In the genomic region with DNA sequence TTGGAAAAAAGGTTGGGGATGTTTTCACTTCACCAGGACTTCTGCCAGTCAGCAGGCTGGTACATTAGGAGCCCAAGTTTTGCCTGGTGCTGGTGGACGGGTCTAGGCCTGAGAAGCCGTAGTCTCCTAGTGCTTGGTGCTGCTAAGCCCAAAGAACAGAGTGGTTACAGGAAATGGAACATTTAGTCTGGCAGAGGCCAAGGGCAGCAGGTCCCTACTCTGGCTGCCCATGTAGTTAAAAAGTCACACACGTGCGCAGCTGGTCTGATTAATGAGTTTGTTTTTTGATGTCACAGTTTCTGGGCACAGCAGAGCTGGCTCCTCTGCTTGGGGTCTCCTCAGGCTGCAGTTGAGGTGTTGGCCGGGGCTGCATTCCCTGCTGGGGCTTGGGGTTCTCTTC, we compare ENCODE assay signal across 23 cellular contexts. TPM values are rescaled to one million over a fixed set of nuclear protein-coding genes. Genes with fewer than 3 reads are reported as not detected.
DNase-seq lines count a peak whose midpoint lies in the region; ATAC-seq, FAIRE-seq and TF ChIP-seq lines count a peak whose summit lies in the region.
"Had no signal": no experiment of that assay in that cellular context is flagged by ENCODE, and none has a peak within 500 bp of the region (broad histone marks: within the 10 kb centered on the region; RNA-seq: fewer than 3 reads in every experiment).

No MANE protein-coding gene starts in this region.

- intact Hi-C loops in endothelial cell of umbilical vein (cut with micrococcal nuclease) (no loop called here), tibial artery (cut with DNase I; ENCODE audit: low total_unique reads) (no loop called here)

- no peaks in the 10 kb centered on the region for H3K9me3 ChIP-seq in endothelial cell of umbilical vein (replicated peaks; ENCODE audit: control insufficient read depth, insufficient read depth, low read length)
- H3K9me3 ChIP-seq in tibial artery = no peaks in the 10 kb centered on the region
- H3K9me3 ChIP-seq: esophagus muscularis mucosa had no signal

- no peak for TF ChIP-seq CTCF in RWPE1 (conservative IDR thresholded peaks at IDR 0.05; ENCODE audit: low read depth)
- TF ChIP-seq CTCF in endothelial cell of umbilical vein (IDR thresholded peaks at IDR 0.05; ENCODE audit: extremely low read depth in 1 of 2, insufficient read depth in 1 of 2, low read depth in 1 of 2, low read length in 2 of 2) = no peak
- TF ChIP-seq CTCF in tibial artery (IDR thresholded peaks at IDR 0.05) = no peak

- no peak for ATAC-seq in activated naive CD8-positive, alpha-beta T cell treated with anti-CD3 and anti-CD28 coated beads, Interleukin-2, amount 50 U/mL, for 24 hours
- no peak for ATAC-seq in HG03432 (IDR thresholded peaks at IDR 0.05; ENCODE audit: unreplicated experiment)
- no peak for ATAC-seq in GM19455 (IDR thresholded peaks at IDR 0.05; ENCODE audit: unreplicated experiment)
- no peak for ATAC-seq in GM19023 (IDR thresholded peaks at IDR 0.05; ENCODE audit: unreplicated experiment)
- ATAC-seq: activated T-helper 17 cell treated with anti-CD3 and anti-CD28 coated beads, Interleukin-2, amount 50 U/mL, for 72 hours; left colon had no signal

- no peak for FAIRE-seq in endothelial cell of umbilical vein (lab: Jason Lieb, UNC)

- peaks cover 99% of the 10 kb centered on the region for H3K79me2 ChIP-seq in endothelial cell of umbilical vein (ENCODE audit: control insufficient read depth, insufficient read depth, low read length)

- no peak overlapping the region for H2AFZ ChIP-seq in endothelial cell of umbilical vein (ENCODE audit: low read depth, low read length)

- H3K9me3 Mint-ChIP-seq in activated naive CD8-positive, alpha-beta T cell (ENCODE audit: low read depth) = no peaks in the 10 kb centered on the region
- no peaks in the 10 kb centered on the region for H3K9me3 Mint-ChIP-seq in activated naive CD8-positive, alpha-beta T cell treated with anti-CD3 and anti-CD28 coated beads, Interleukin-2, amount 50 U/mL, for 24 hours
- H3K9me3 Mint-ChIP-seq: activated T-helper 17 cell treated with anti-CD3 and anti-CD28 coated beads, Interleukin-2, amount 50 U/mL, for 72 hours; mesothelial cell of epicardium; neural crest cell; T-helper 2 cell treated with Interferon-gamma antibody and Interleukin-4, amounts not matched to agents 5 μg/mL and 100 μg/mL, for 36 hours had no signal

- H3K9me1 ChIP-seq in endothelial cell of umbilical vein (replicated peaks; ENCODE audit: control insufficient read depth, extremely low read depth, insufficient read depth, low read length) = no peaks in the 10 kb centered on the region

- peaks cover 45% of the 10 kb centered on the region for H3K4me1 Mint-ChIP-seq in activated naive CD8-positive, alpha-beta T cell (ENCODE audit: low read depth)
- H3K4me1 Mint-ChIP-seq in activated naive CD8-positive, alpha-beta T cell treated with anti-CD3 and anti-CD28 coated beads, Interleukin-2, amount 50 U/mL, for 24 hours = peaks cover 24% of the 10 kb centered on the region

- H3K27me3 Mint-ChIP-seq in activated naive CD8-positive, alpha-beta T cell = no peaks in the 10 kb centered on the region
- H3K27me3 Mint-ChIP-seq in activated naive CD8-positive, alpha-beta T cell treated with anti-CD3 and anti-CD28 coated beads, Interleukin-2, amount 50 U/mL, for 24 hours = no peaks in the 10 kb centered on the region
- H3K27me3 Mint-ChIP-seq: activated T-helper 17 cell treated with anti-CD3 and anti-CD28 coated beads, Interleukin-2, amount 50 U/mL, for 72 hours had no signal

- peak overlapping the region; percentile 22 for H3K27ac Mint-ChIP-seq in activated naive CD8-positive, alpha-beta T cell
- no peak overlapping the region for H3K27ac Mint-ChIP-seq in activated naive CD8-positive, alpha-beta T cell treated with anti-CD3 and anti-CD28 coated beads, Interleukin-2, amount 50 U/mL, for 24 hours
- H3K27ac Mint-ChIP-seq: activated T-helper 17 cell treated with anti-CD3 and anti-CD28 coated beads, Interleukin-2, amount 50 U/mL, for 72 hours; mesothelial cell of epicardium; T-helper 2 cell treated with Interferon-gamma antibody and Interleukin-4, amounts not matched to agents 5 μg/mL and 100 μg/mL, for 36 hours had no signal

- H4K20me1 ChIP-seq in endothelial cell of umbilical vein (replicated peaks; ENCODE audit: control insufficient read depth, extremely low read depth, insufficient read depth, low read length) = peaks cover 11% of the 10 kb centered on the region

- H3K4me3 Mint-ChIP-seq in activated naive CD8-positive, alpha-beta T cell = no peak overlapping the region
- no peak overlapping the region for H3K4me3 Mint-ChIP-seq in activated naive CD8-positive, alpha-beta T cell treated with anti-CD3 and anti-CD28 coated beads, Interleukin-2, amount 50 U/mL, for 24 hours
- H3K4me3 Mint-ChIP-seq: activated T-helper 17 cell treated with anti-CD3 and anti-CD28 coated beads, Interleukin-2, amount 50 U/mL, for 72 hours; mesothelial cell of epicardium; neural crest cell; T-helper 2 cell treated with Interferon-gamma antibody and Interleukin-4, amounts not matched to agents 5 μg/mL and 100 μg/mL, for 36 hours had no signal

- H3K4me2 ChIP-seq in endothelial cell of umbilical vein (ENCODE audit: insufficient read depth, low read length) = no peak overlapping the region

- DNase-seq in activated naive CD8-positive, alpha-beta T cell treated with anti-CD3 and anti-CD28 coated beads, Interleukin-2, amount 50 U/mL, for 24 hours = no peak
- DNase-seq in RWPE1 (ENCODE audit: low spot score) = no peak
- DNase-seq in endothelial cell of umbilical vein (ENCODE audit: low read depth, low spot score) = peak; percentile 55
- no peak for DNase-seq in tibial artery
- DNase-seq: ACHN; activated CD4-positive, CD25-positive, alpha-beta regulatory T cell treated with anti-CD3 and anti-CD28 coated beads, Interleukin-2, amount 50 U/mL, for 72 hours; amniotic stem cell; central memory CD4-positive, alpha-beta T cell; left colon; NCI-H1436 treated with DMSO at 0.1 percent for 48 hours; NCI-H2171; NCI-H748 treated with DMSO at 0.1 percent for 48 hours; substantia nigra had no signal

- dilution Hi-C loops in endothelial cell of umbilical vein (cut with MboI; ENCODE audit: extremely low pct_ligation_motif_present, low sequenced_read_pairs) = no loop called here

- H3K9ac ChIP-seq in endothelial cell of umbilical vein (replicated peaks; ENCODE audit: extremely low read depth, insufficient read depth, low read length) = no peak overlapping the region

- no peaks in the 10 kb centered on the region for H3K36me3 Mint-ChIP-seq in activated naive CD8-positive, alpha-beta T cell
- H3K36me3 Mint-ChIP-seq in activated naive CD8-positive, alpha-beta T cell treated with anti-CD3 and anti-CD28 coated beads, Interleukin-2, amount 50 U/mL, for 24 hours (ENCODE audit: low read depth) = no peaks in the 10 kb centered on the region

- H3K36me3 ChIP-seq in endothelial cell of umbilical vein (ENCODE audit: control insufficient read depth in 2 of 2, extremely low read depth in 1 of 2, insufficient read depth in 2 of 2, low read length in 2 of 2) (peaks cover 5 to 11% of the 10 kb centered on the region in 2 experiments), tibial artery (peaks cover 0 to 5% (median 0%) of the 10 kb centered on the region in 3 donors)

- POLR2A ChIA-PET in RWPE1 (lab: Yijun Ruan, JAX; ENCODE audit: low non-redundant PET) = no interaction called here
- POLR2A ChIA-PET in endothelial cell of umbilical vein (lab: Charles Lee) = no interaction called here

- H3K27ac ChIP-seq in RWPE1 (peak overlapping the region; percentile 82), endothelial cell of umbilical vein (ENCODE audit: insufficient read depth, low read depth, low read length) (no peak overlapping the region), tibial artery (peak overlapping the region; percentile 35 to 50)
- H3K27ac ChIP-seq: esophagus muscularis mucosa had no signal

- no peaks in the 10 kb centered on the region for H3K27me3 ChIP-seq in endothelial cell of umbilical vein (ENCODE audit: control insufficient read depth in 2 of 2, insufficient read depth in 2 of 2, low read length in 2 of 2)
- H3K27me3 ChIP-seq in tibial artery = no peaks in the 10 kb centered on the region
- H3K27me3 ChIP-seq: esophagus muscularis mucosa had no signal

- H3K4me3 ChIP-seq in endothelial cell of umbilical vein (replicated peaks in 1 of 3; ENCODE audit: insufficient read depth in 1 of 3, low read depth in 1 of 3, low read length in 3 of 3) = no peak overlapping the region
- no peak overlapping the region for H3K4me3 ChIP-seq in tibial artery
- H3K4me3 ChIP-seq: esophagus muscularis mucosa had no signal

- H3K4me1 ChIP-seq in endothelial cell of umbilical vein (ENCODE audit: control insufficient read depth, extremely low read depth, insufficient read depth, low read length) (peaks cover 28% of the 10 kb centered on the region), tibial artery (peaks cover 0 to 88% (median 38%) of the 10 kb centered on the region in 4 donors)

- no TSS peak for BruUV-seq in endothelial cell of umbilical vein (replicated peaks; lab: Mats Ljungman, UMichigan)

- TF ChIP-seq POLR2A in endothelial cell of umbilical vein (IDR thresholded peaks at IDR 0.05; ENCODE audit: low read depth, low read length) = no peak

- CTCF ChIA-PET in RWPE1 (lab: Yijun Ruan, JAX) (interaction anchor here (0.9 kb wide), 1 partner anchor 81 kb away, joined by 3 read pairs; no protein-coding TSS in a partner anchor), endothelial cell of umbilical vein (lab: Charles Lee) (interaction anchor here (0.8 to 1.4 kb wide), 2 partner anchors 51 to 81 kb away, joined by 3 to 4 read pairs; no protein-coding TSS in a partner anchor)

RNA-seq across cellular contexts. Expression of a gene that starts 20.6 kb away (rescaled TPM):
- 129 and 131 TPM in 2 replicates for total RNA-seq in endothelial cell of umbilical vein
- 105 and 141 TPM in 2 replicates for polyA plus RNA-seq in endothelial cell of umbilical vein
- polyA plus RNA-seq in endothelial cell of umbilical vein (2011; cell fraction: cytosol; rRNA removed) = 167 and 188 TPM in 2 replicates
- polyA plus RNA-seq in endothelial cell of umbilical vein (2011; cell fraction: nucleus; rRNA removed) = 209 and 215 TPM in 2 replicates
- 113 and 163 TPM in 2 replicates for polyA plus RNA-seq in endothelial cell of umbilical vein (2012)
- 216 and 282 TPM in 2 replicates for polyA minus RNA-seq in endothelial cell of umbilical vein
- 26.9 TPM for polyA minus RNA-seq in endothelial cell of umbilical vein (2011; cell fraction: cytosol; rRNA and poly(A)+ RNA removed)
- polyA minus RNA-seq in endothelial cell of umbilical vein (2011; cell fraction: nucleus; rRNA and poly(A)+ RNA removed) = 113 and 114 TPM in 2 replicates

RNA-seq across cellular contexts. Expression of a gene that starts 55.6 kb away (rescaled TPM):
- total RNA-seq in endothelial cell of umbilical vein = 2.6 and 2.7 TPM in 2 replicates
- 3.1 and 3.3 TPM in 2 replicates for polyA plus RNA-seq in endothelial cell of umbilical vein
- 2.0 and 2.2 TPM in 2 replicates for polyA plus RNA-seq in endothelial cell of umbilical vein (2011; cell fraction: cytosol; rRNA removed)
- 2.6 and 3.4 TPM in 2 replicates for polyA plus RNA-seq in endothelial cell of umbilical vein (2011; cell fraction: nucleus; rRNA removed)
- polyA plus RNA-seq in endothelial cell of umbilical vein (2012) = 1.7 and 2.2 TPM in 2 replicates
- 2.3 and 4.9 TPM in 2 replicates for polyA minus RNA-seq in endothelial cell of umbilical vein
- polyA minus RNA-seq in endothelial cell of umbilical vein (2011; cell fraction: cytosol; rRNA and poly(A)+ RNA removed) = not detected
- polyA minus RNA-seq in endothelial cell of umbilical vein (2011; cell fraction: nucleus; rRNA and poly(A)+ RNA removed) = 0.96 and 2.6 TPM in 2 replicates

RNA-seq across cellular contexts. Expression of a gene that starts 59.1 kb away (rescaled TPM):
- total RNA-seq in endothelial cell of umbilical vein = not detected in 2 replicates
- 0.25 TPM in 1 of 2 replicates, not detected in the other for polyA plus RNA-seq in endothelial cell of umbilical vein
- 0.20 TPM in 1 of 2 replicates, not detected in the other for polyA plus RNA-seq in endothelial cell of umbilical vein (2011; cell fraction: cytosol; rRNA removed)
- polyA plus RNA-seq in endothelial cell of umbilical vein (2011; cell fraction: nucleus; rRNA removed) = not detected in 2 replicates
- polyA plus RNA-seq in endothelial cell of umbilical vein (2012) = not detected in 2 replicates
- polyA minus RNA-seq in endothelial cell of umbilical vein = not detected in 2 replicates
- not detected for polyA minus RNA-seq in endothelial cell of umbilical vein (2011; cell fraction: cytosol; rRNA and poly(A)+ RNA removed)
- not detected in 2 replicates for polyA minus RNA-seq in endothelial cell of umbilical vein (2011; cell fraction: nucleus; rRNA and poly(A)+ RNA removed)
- total RNA-seq: activated T-helper 17 cell treated with anti-CD3 and anti-CD28 coated beads, Interleukin-2, amount 50 U/mL, for 72 hours; Daoy had no signal
